ENCODE assay signal across 15 cellular contexts in the genomic region with DNA sequence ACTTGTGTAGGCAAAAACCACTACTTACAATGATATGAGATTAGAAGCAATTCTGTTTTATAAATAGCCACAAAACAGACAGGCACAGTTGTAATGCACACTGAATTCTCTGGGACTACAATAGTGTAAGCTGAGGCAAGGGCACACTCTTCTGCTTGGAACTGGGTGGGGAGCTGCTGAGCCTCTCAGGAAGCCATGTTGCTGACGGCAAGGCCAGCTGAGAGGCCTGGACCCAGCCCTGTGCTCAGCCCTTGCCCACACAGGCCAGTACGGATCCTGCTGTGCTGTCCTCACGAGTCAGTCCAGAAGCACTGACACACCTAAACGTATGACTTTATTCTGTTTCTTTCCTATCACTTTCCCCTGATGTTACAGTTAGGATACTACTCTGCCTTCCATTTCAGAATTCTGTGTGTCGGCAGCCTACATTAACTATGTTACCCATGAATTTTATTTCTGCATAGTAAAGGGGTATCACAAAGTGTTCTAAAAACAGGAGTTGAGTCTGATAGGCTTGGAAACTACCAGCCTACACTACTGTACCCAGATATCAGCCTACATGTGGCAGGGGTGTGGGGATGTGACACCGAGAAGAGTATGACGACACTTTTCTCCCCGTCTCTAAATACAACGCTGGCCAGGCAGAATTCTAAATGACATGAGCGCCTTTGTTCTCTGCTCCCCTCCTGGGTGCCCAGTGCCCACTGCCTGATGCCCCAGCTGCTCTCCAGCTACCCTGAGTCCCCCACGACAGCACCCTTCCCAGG. TPM values are rescaled to one million over a fixed set of nuclear protein-coding genes. Genes with fewer than 3 reads are reported as not detected.
DNase-seq lines count a peak whose midpoint lies in the region; ATAC-seq and TF ChIP-seq lines count a peak whose summit lies in the region.
"Had no signal": no experiment of that assay in that cellular context is flagged by ENCODE, and none has a peak within 500 bp of the region (broad histone marks: within the 10 kb centered on the region; RNA-seq: fewer than 3 reads in every experiment).

No MANE protein-coding gene starts in this region.

- peak overlapping the region; percentile 42 for H3K27ac Mint-ChIP-seq in T-helper 1 cell treated with Interleukin-12 subunit alpha and Interleukin-12 subunit beta and Interleukin-4 antibody, amounts not matched to agents 30 μg/mL and 1 μg/mL, for 36 hours
- H3K27ac Mint-ChIP-seq in WTC11: peak overlapping the region; percentile 61; the same call in 1 of the 2 replicates
- H3K27ac Mint-ChIP-seq in osteocyte (ENCODE audit: unreplicated experiment): peak overlapping the region; percentile 34
- H3K27ac Mint-ChIP-seq in chondrocyte (ENCODE audit: unreplicated experiment): no peak overlapping the region

- TF ChIP-seq CTCF in WTC11 (IDR thresholded peaks at IDR 0.05) (no peak), osteocyte (IDR thresholded peaks at IDR 0.05) (no peak), chondrocyte (IDR thresholded peaks at IDR 0.05) (no peak)

- H3K27me3 Mint-ChIP-seq in T-helper 1 cell treated with Interleukin-12 subunit alpha and Interleukin-12 subunit beta and Interleukin-4 antibody, amounts not matched to agents 30 μg/mL and 1 μg/mL, for 36 hours (ENCODE audit: low read depth): no peaks in the 10 kb centered on the region
- H3K27me3 Mint-ChIP-seq in WTC11 (ENCODE audit: low read depth) (no peaks in the 10 kb centered on the region), osteocyte (ENCODE audit: unreplicated experiment) (no peaks in the 10 kb centered on the region), chondrocyte (ENCODE audit: low read depth) (no peaks in the 10 kb centered on the region)

- peaks cover 31% of the 10 kb centered on the region for H3K36me3 Mint-ChIP-seq in T-helper 1 cell treated with Interleukin-12 subunit alpha and Interleukin-12 subunit beta and Interleukin-4 antibody, amounts not matched to agents 30 μg/mL and 1 μg/mL, for 36 hours (ENCODE audit: low read depth)
- peaks cover 58% of the 10 kb centered on the region for H3K36me3 Mint-ChIP-seq in WTC11
- H3K36me3 Mint-ChIP-seq in osteocyte (ENCODE audit: unreplicated experiment): peaks cover 50% of the 10 kb centered on the region
- peaks cover 36% of the 10 kb centered on the region for H3K36me3 Mint-ChIP-seq in chondrocyte (ENCODE audit: low read depth)

- DNase-seq in T-helper 1 cell (no peak), WTC11 (ENCODE audit: low spot score) (no peak), left ventricle myocardium superior (no peak), osteocyte (ENCODE audit: extremely low spot score, unreplicated experiment) (no peak), T1000 (lab: John Stamatoyannopoulos, UW) (no peak), chondrocyte (ENCODE audit: low spot score) (no peak), DMS79 (lab: John Stamatoyannopoulos, UW) (no peak)
- DNase-seq: COR-L47, DMS153, H9, NCI-H1417 treated with DMSO at 0.1 percent for 48 hours, NCI-H2029 treated with DMSO at 0.1 percent for 48 hours, NCI-H510A, NCI-H82 had no signal

- no peak overlapping the region for H3K4me3 Mint-ChIP-seq in T-helper 1 cell treated with Interleukin-12 subunit alpha and Interleukin-12 subunit beta and Interleukin-4 antibody, amounts not matched to agents 30 μg/mL and 1 μg/mL, for 36 hours
- H3K4me3 Mint-ChIP-seq in WTC11 (no peak overlapping the region), osteocyte (ENCODE audit: unreplicated experiment) (no peak overlapping the region), chondrocyte (ENCODE audit: unreplicated experiment) (no peak overlapping the region)
- H3K4me3 Mint-ChIP-seq: H9 had no signal

- intact Hi-C loops in left ventricle myocardium superior (cut with micrococcal nuclease): no loop called here

- H3K9me3 Mint-ChIP-seq in T-helper 1 cell treated with Interleukin-12 subunit alpha and Interleukin-12 subunit beta and Interleukin-4 antibody, amounts not matched to agents 30 μg/mL and 1 μg/mL, for 36 hours: no peaks in the 10 kb centered on the region
- no peaks in the 10 kb centered on the region for H3K9me3 Mint-ChIP-seq in WTC11
- no peaks in the 10 kb centered on the region for H3K9me3 Mint-ChIP-seq in osteocyte (ENCODE audit: unreplicated experiment)
- H3K9me3 Mint-ChIP-seq in chondrocyte (ENCODE audit: low read depth): no peaks in the 10 kb centered on the region
- H3K9me3 Mint-ChIP-seq: H9 had no signal

- ATAC-seq in WTC11 (no peak), left ventricle myocardium superior (peak; percentile 80)

- CTCF ChIA-PET in WTC11 (lab: Charles Lee): interaction anchor here (0.7 kb wide), 1 partner anchor 229 kb away, joined by 4 read pairs; no protein-coding TSS in a partner anchor

- H3K4me1 Mint-ChIP-seq in T-helper 1 cell treated with Interleukin-12 subunit alpha and Interleukin-12 subunit beta and Interleukin-4 antibody, amounts not matched to agents 30 μg/mL and 1 μg/mL, for 36 hours (ENCODE audit: low read depth): no peaks in the 10 kb centered on the region
- H3K4me1 Mint-ChIP-seq in WTC11 (no peaks in the 10 kb centered on the region), osteocyte (ENCODE audit: unreplicated experiment) (peaks cover 2% of the 10 kb centered on the region), chondrocyte (ENCODE audit: low read depth) (peaks cover 9% of the 10 kb centered on the region)
- H3K4me1 Mint-ChIP-seq: H9 had no signal

- POLR2A ChIA-PET in WTC11 (lab: Charles Lee): no interaction called here

TF ChIP-seq in WTC11, 78 proteins besides CTCF, POLR2A, EP300 and RAD21:
- TF ChIP-seq ZNF219 (CRISPR knock-in tag; IDR thresholded peaks at IDR 0.05; ENCODE audit: borderline replicate concordance) (no peak), CREB1 (CRISPR knock-in tag; IDR thresholded peaks at IDR 0.05) (no peak), ERG (CRISPR knock-in tag; IDR thresholded peaks at IDR 0.05) (no peak), SOX15 (CRISPR knock-in tag; IDR thresholded peaks at IDR 0.05) (no peak), JAZF1 (CRISPR knock-in tag; IDR thresholded peaks at IDR 0.05) (no peak), GRHL2 (CRISPR knock-in tag; IDR thresholded peaks at IDR 0.05; ENCODE audit: insufficient replicate concordance, severe bottlenecking) (no peak)
- TF ChIP-seq, protein P1, sequence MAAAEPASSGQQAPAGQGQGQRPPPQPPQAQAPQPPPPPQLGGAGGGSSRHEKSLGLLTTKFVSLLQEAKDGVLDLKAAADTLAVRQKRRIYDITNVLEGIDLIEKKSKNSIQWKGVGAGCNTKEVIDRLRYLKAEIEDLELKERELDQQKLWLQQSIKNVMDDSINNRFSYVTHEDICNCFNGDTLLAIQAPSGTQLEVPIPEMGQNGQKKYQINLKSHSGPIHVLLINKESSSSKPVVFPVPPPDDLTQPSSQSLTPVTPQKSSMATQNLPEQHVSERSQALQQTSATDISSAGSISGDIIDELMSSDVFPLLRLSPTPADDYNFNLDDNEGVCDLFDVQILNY (CRISPR knock-in tag; IDR thresholded peaks at IDR 0.05): no peak
- TF ChIP-seq, protein P2, sequence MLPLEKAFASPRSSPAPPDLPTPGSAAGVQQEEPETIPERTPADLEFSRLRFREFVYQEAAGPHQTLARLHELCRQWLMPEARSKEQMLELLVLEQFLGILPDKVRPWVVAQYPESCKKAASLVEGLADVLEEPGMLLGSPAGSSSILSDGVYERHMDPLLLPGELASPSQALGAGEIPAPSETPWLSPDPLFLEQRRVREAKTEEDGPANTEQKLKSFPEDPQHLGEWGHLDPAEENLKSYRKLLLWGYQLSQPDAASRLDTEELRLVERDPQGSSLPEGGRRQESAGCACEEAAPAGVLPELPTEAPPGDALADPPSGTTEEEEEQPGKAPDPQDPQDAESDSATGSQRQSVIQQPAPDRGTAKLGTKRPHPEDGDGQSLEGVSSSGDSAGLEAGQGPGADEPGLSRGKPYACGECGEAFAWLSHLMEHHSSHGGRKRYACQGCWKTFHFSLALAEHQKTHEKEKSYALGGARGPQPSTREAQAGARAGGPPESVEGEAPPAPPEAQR (CRISPR knock-in tag; IDR thresholded peaks at IDR 0.05): no peak
- TF ChIP-seq, protein P3, sequence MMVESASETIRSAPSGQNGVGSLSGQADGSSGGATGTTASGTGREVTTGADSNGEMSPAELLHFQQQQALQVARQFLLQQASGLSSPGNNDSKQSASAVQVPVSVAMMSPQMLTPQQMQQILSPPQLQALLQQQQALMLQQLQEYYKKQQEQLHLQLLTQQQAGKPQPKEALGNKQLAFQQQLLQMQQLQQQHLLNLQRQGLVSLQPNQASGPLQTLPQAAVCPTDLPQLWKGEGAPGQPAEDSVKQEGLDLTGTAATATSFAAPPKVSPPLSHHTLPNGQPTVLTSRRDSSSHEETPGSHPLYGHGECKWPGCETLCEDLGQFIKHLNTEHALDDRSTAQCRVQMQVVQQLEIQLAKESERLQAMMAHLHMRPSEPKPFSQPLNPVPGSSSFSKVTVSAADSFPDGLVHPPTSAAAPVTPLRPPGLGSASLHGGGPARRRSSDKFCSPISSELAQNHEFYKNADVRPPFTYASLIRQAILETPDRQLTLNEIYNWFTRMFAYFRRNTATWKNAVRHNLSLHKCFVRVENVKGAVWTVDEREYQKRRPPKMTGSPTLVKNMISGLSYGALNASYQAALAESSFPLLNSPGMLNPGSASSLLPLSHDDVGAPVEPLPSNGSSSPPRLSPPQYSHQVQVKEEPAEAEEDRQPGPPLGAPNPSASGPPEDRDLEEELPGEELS (CRISPR knock-in tag; IDR thresholded peaks at IDR 0.05): no peak

RNA-seq across cellular contexts. Expression of gene FAAP100, which starts 41.1 kb away (rescaled TPM):
- total RNA-seq in WTC11 (2021): 44.7 to 54.7 TPM (median 47.8 TPM) in 3 replicates
- total RNA-seq in left ventricle myocardium superior: 15.4 TPM
- 63.0 and 64.6 TPM in 2 replicates for total RNA-seq in osteocyte
- 39.8 to 62.7 TPM (median 43.1 TPM) in 3 replicates for total RNA-seq in chondrocyte

RNA-seq across cellular contexts. Expression of gene NPLOC4, which starts 43.6 kb away (rescaled TPM):
- total RNA-seq in WTC11 (2021) (80.3 to 89.2 TPM (median 83.5 TPM) in 3 replicates), left ventricle myocardium superior (86.4 TPM), osteocyte (99.7 and 112 TPM in 2 replicates), chondrocyte (104 to 118 TPM (median 110 TPM) in 3 replicates)

RNA-seq across cellular contexts. Expression of gene TSPAN10, which starts 43.7 kb away (rescaled TPM):
- total RNA-seq in WTC11 (2021): 1.5 to 3.0 TPM (median 2.4 TPM) in 3 replicates
- not detected for total RNA-seq in left ventricle myocardium superior
- 1.1 and 1.6 TPM in 2 replicates for total RNA-seq in osteocyte
- 1.7 to 2.2 TPM (median 1.8 TPM) in 3 replicates for total RNA-seq in chondrocyte
